In genomic region chr22:22031183-22031560, GRCh38 we compare ENCODE assay signal across 14 cellular contexts. TPM values are rescaled to one million over a fixed set of nuclear protein-coding genes. Genes with fewer than 3 reads are reported as not detected.
DNase-seq lines count a peak whose midpoint lies in the region; ATAC-seq and TF ChIP-seq lines count a peak whose summit lies in the region.
"Had no signal": no experiment of that assay in that cellular context is flagged by ENCODE, and none has a peak within 500 bp of the region (broad histone marks: within the 10 kb centered on the region; RNA-seq: fewer than 3 reads in every experiment).

No MANE protein-coding gene starts in this region.

- intact Hi-C loops in ascending aorta (cut with DNase I): no loop called here

- H3K9me3 ChIP-seq in ascending aorta (no peaks in the 10 kb centered on the region), tibial nerve (no peaks in the 10 kb centered on the region)
- H3K9me3 ChIP-seq: testis had no signal

- TF ChIP-seq CTCF in ascending aorta (IDR thresholded peaks at IDR 0.05) (no peak), tibial nerve (IDR thresholded peaks at IDR 0.05) (no peak)

- peaks cover 0 to 10% of the 10 kb centered on the region in 2 donors for H3K4me1 ChIP-seq in ascending aorta
- peaks cover 0 to 19% (median 0%) of the 10 kb centered on the region in 4 donors for H3K4me1 ChIP-seq in tibial nerve
- H3K4me1 ChIP-seq: testis had no signal

- TF ChIP-seq POLR2A in tibial nerve (IDR thresholded peaks at IDR 0.05): no peak

- WGBS in tibial nerve, 2 donors: 80 to 85% methylated on average over 8 of the region's 8 CpGs

- TF ChIP-seq EP300 in tibial nerve (IDR thresholded peaks at IDR 0.05): no peak

- no peak overlapping the region for H3K4me3 ChIP-seq in ascending aorta
- H3K4me3 ChIP-seq in tibial nerve: no peak overlapping the region
- H3K4me3 ChIP-seq: testis had no signal

- H3K27me3 ChIP-seq in ascending aorta (no peaks in the 10 kb centered on the region), tibial nerve (no peaks in the 10 kb centered on the region)
- H3K27me3 ChIP-seq: testis had no signal

- DNase-seq in NOMO-1 treated with DMSO at 0.1 percent for 48 hours (lab: John Stamatoyannopoulos, UW; ENCODE audit: unreplicated experiment) (peak; percentile 40), NOMO-1 treated with dmso at 0.1 percent for 144 hours (lab: John Stamatoyannopoulos, UW; ENCODE audit: unreplicated experiment) (no peak), ascending aorta (ENCODE audit: low spot score in 2 of 2) (no peak), tibial nerve (ENCODE audit: low spot score in 2 of 2) (no peak), hypothalamus (lab: John Stamatoyannopoulos, UW) (no peak), NCI-H1694 treated with DMSO at 0.1 percent for 48 hours (lab: John Stamatoyannopoulos, UW) (no peak), SK-N-DZ (ENCODE audit: low spot score) (no peak)
- DNase-seq: activated naive CD8-positive, alpha-beta T cell treated with anti-CD3 and anti-CD28 coated beads, Interleukin-2, amount 50 U/mL, for 24 hours; CD8-positive, alpha-beta T cell; NCI-H2081 treated with DMSO at 0.1 percent for 48 hours; SHP77; stimulated activated CD4-positive, alpha-beta T cell treated with anti-CD3 and anti-CD28 coated beads, Interleukin-1b, Interleukin-23, amount 100 ng/mL, for 48 hours had no signal

- H3K27ac ChIP-seq in ascending aorta (peak overlapping the region; percentile 48 to 56), tibial nerve (peak overlapping the region in 3 of 4 donors; percentile 37 to 77 (median 60))
- H3K27ac ChIP-seq: testis had no signal

- H3K36me3 ChIP-seq in ascending aorta: no peaks in the 10 kb centered on the region
- no peaks in the 10 kb centered on the region for H3K36me3 ChIP-seq in tibial nerve

- ATAC-seq in HG03432 (IDR thresholded peaks at IDR 0.05; ENCODE audit: unreplicated experiment): peak; percentile 40
- ATAC-seq: activated naive CD8-positive, alpha-beta T cell treated with anti-CD3 and anti-CD28 coated beads, Interleukin-2, amount 50 U/mL, for 24 hours; CD8-positive, alpha-beta T cell had no signal

RNA-seq across cellular contexts. Expression of gene TOP3B, which starts 48.6 kb away (rescaled TPM):
- total RNA-seq in ascending aorta (26.4 TPM), tibial nerve (10 to 100 TPM; 24.3 to 68.1 (median 48.4) TPM)
- 52.2 and 80.7 TPM in 2 replicates for polyA plus RNA-seq in SK-N-DZ (2014; cell fraction: cytosol; rRNA removed)
- polyA plus RNA-seq in SK-N-DZ (2014; cell fraction: nucleus; rRNA removed): 398 and 530 TPM in 2 replicates
